ENCODE assay signal across 23 cellular contexts in genomic region chr1:111366256-111366655, GRCh38.
DNase-seq lines count a peak whose midpoint lies in the region; ATAC-seq, FAIRE-seq and TF ChIP-seq lines count a peak whose summit lies in the region.
"Had no signal": no experiment of that assay in that cellular context is flagged by ENCODE, and none has a peak within 500 bp of the region (broad histone marks: within the 10 kb centered on the region; RNA-seq: fewer than 3 reads in every experiment).

No MANE protein-coding gene starts in this region.

- no peak for ATAC-seq in GM18873 (IDR thresholded peaks at IDR 0.05; ENCODE audit: low FRiP score, unreplicated experiment)
- ATAC-seq: activated T-cell treated with anti-CD3 and anti-CD28 coated beads, Interleukin-2, amount 50 U/mL, for 72 hours; effector memory CD8-positive, alpha-beta T cell had no signal

- no peaks in the 10 kb centered on the region for H3K36me3 Mint-ChIP-seq in neural progenitor cell
- H3K36me3 Mint-ChIP-seq in CD4-positive, alpha-beta memory T cell, result no peaks in the 10 kb centered on the region
- H3K36me3 Mint-ChIP-seq: activated naive CD8-positive, alpha-beta T cell had no signal

- no peak overlapping the region for H3K4me3 ChIP-seq in fibroblast of lung (replicated peaks in 1 of 4; ENCODE audit: control extremely low read depth in 1 of 4, insufficient read depth in 1 of 4, low read depth in 3 of 4, low read length in 4 of 4)
- H3K4me3 ChIP-seq in neural progenitor cell, result no peak overlapping the region
- H3K4me3 ChIP-seq in CD4-positive, alpha-beta memory T cell (ENCODE audit: low read length in 2 of 2), result no peak overlapping the region
- H3K4me3 ChIP-seq in kidney (ENCODE audit: low read length in 2 of 2), result no peak overlapping the region
- H3K4me3 ChIP-seq: left ventricle myocardium inferior, SK-N-MC, suprapubic skin had no signal

- H3K4me2 ChIP-seq in fibroblast of lung (ENCODE audit: extremely low read depth, insufficient read depth, low read length), result no peak overlapping the region
- H3K4me2 ChIP-seq in neural progenitor cell, result no peak overlapping the region

- peaks cover 2% of the 10 kb centered on the region for H3K27me3 ChIP-seq in fibroblast of lung (ENCODE audit: control insufficient read depth, insufficient read depth, low read length)
- H3K27me3 ChIP-seq in neural progenitor cell, result no peaks in the 10 kb centered on the region
- no peaks in the 10 kb centered on the region for H3K27me3 ChIP-seq in CD4-positive, alpha-beta memory T cell (ENCODE audit: insufficient read depth, low read length)

- no peak overlapping the region for H3K27ac Mint-ChIP-seq in neural progenitor cell
- peak overlapping the region in 1 of 7 donors; percentile 8 for H3K27ac Mint-ChIP-seq in CD4-positive, alpha-beta memory T cell
- H3K27ac Mint-ChIP-seq: activated naive CD8-positive, alpha-beta T cell; activated T-cell treated with anti-CD3 and anti-CD28 coated beads, Interleukin-2, amount 50 U/mL, for 72 hours; effector memory CD8-positive, alpha-beta T cell had no signal

- H2AFZ ChIP-seq in fibroblast of lung (ENCODE audit: low read length), result no peak overlapping the region
- H2AFZ ChIP-seq in neural progenitor cell (replicated peaks), result peak overlapping the region; percentile 64
- H2AFZ ChIP-seq: parathyroid adenoma had no signal

- H3K27me3 Mint-ChIP-seq in neural progenitor cell (ENCODE audit: insufficient read depth, low read depth), result peaks cover 2% of the 10 kb centered on the region
- peaks cover 13 to 34% of the 10 kb centered on the region in 2 donors for H3K27me3 Mint-ChIP-seq in CD4-positive, alpha-beta memory T cell

- H3K4me3 Mint-ChIP-seq in neural progenitor cell, result no peak overlapping the region
- H3K4me3 Mint-ChIP-seq in CD4-positive, alpha-beta memory T cell, result no peak overlapping the region
- H3K4me3 Mint-ChIP-seq: activated naive CD8-positive, alpha-beta T cell; activated T-cell treated with anti-CD3 and anti-CD28 coated beads, Interleukin-2, amount 50 U/mL, for 72 hours; central memory CD8-positive, alpha-beta T cell; effector memory CD8-positive, alpha-beta T cell had no signal

- H3K79me2 ChIP-seq in fibroblast of lung (ENCODE audit: control insufficient read depth, insufficient read depth, low read length) (no peaks in the 10 kb centered on the region), neural progenitor cell (ENCODE audit: low read depth) (no peaks in the 10 kb centered on the region)
- H3K79me2 ChIP-seq: parathyroid adenoma had no signal

- H3K9ac ChIP-seq in fibroblast of lung (ENCODE audit: insufficient read depth, low read length) (no peak overlapping the region), neural progenitor cell (no peak overlapping the region), kidney (ENCODE audit: low read length in 2 of 2) (no peak overlapping the region)
- H3K9ac ChIP-seq: parathyroid adenoma had no signal

- no peaks in the 10 kb centered on the region for H3K36me3 ChIP-seq in fibroblast of lung (ENCODE audit: control insufficient read depth, insufficient read depth, low read length)
- H3K36me3 ChIP-seq in neural progenitor cell, result no peaks in the 10 kb centered on the region
- no peaks in the 10 kb centered on the region for H3K36me3 ChIP-seq in CD4-positive, alpha-beta memory T cell (ENCODE audit: insufficient read depth, low read length)
- H3K36me3 ChIP-seq in kidney (ENCODE audit: control insufficient read depth in 1 of 2, insufficient read depth in 2 of 2, low read length in 2 of 2), result no peaks in the 10 kb centered on the region
- H3K36me3 ChIP-seq: BE2C, left ventricle myocardium inferior, suprapubic skin had no signal

- H3K4me1 ChIP-seq in fibroblast of lung (ENCODE audit: control insufficient read depth, extremely low read depth, insufficient read depth, low read length), result no peaks in the 10 kb centered on the region
- peaks cover 25% of the 10 kb centered on the region for H3K4me1 ChIP-seq in neural progenitor cell
- H3K4me1 ChIP-seq in CD4-positive, alpha-beta memory T cell (ENCODE audit: insufficient read depth, low read length), result no peaks in the 10 kb centered on the region
- H3K4me1 ChIP-seq in kidney (ENCODE audit: control insufficient read depth in 1 of 2, insufficient read depth in 1 of 2, low read depth in 1 of 2, low read length in 2 of 2), result no peaks in the 10 kb centered on the region
- H3K4me1 ChIP-seq: BE2C, left ventricle myocardium inferior, parathyroid adenoma, suprapubic skin had no signal

- H4K20me1 ChIP-seq in fibroblast of lung (ENCODE audit: control insufficient read depth, extremely low read depth, insufficient read depth, low read length) (no peaks in the 10 kb centered on the region), neural progenitor cell (ENCODE audit: low read depth) (no peaks in the 10 kb centered on the region)

- no peak for FAIRE-seq in kidney (lab: Jason Lieb, UNC)
- FAIRE-seq: frontal cortex, small intestine, TTC549 had no signal

- H3K9me3 Mint-ChIP-seq in neural progenitor cell, result no peaks in the 10 kb centered on the region
- peaks cover 0 to 2% (median 0%) of the 10 kb centered on the region in 8 donors for H3K9me3 Mint-ChIP-seq in CD4-positive, alpha-beta memory T cell
- H3K9me3 Mint-ChIP-seq: activated T-cell treated with anti-CD3 and anti-CD28 coated beads, Interleukin-2, amount 50 U/mL, for 72 hours; central memory CD8-positive, alpha-beta T cell; effector memory CD8-positive, alpha-beta T cell had no signal

- no peaks in the 10 kb centered on the region for H3F3A ChIP-seq in neural progenitor cell (ENCODE audit: low read depth)

- intact Hi-C loops in CD4-positive, alpha-beta memory T cell (cut with micrococcal nuclease), result no loop called here
- intact Hi-C loops in kidney (cut with DNase I), result no loop called here

- CTCF ChIA-PET in CD4-positive, alpha-beta memory T cell (lab: Charles Lee; ENCODE audit: partially characterized antibody), result interaction anchor here (0.8 to 1.4 kb wide), 3 partner anchors 20 to 35 kb away, joined by 3 read pairs; no protein-coding TSS in a partner anchor

- H3K27ac ChIP-seq in fibroblast of lung (ENCODE audit: insufficient read depth, low read length), result no peak overlapping the region
- H3K27ac ChIP-seq in neural progenitor cell, result no peak overlapping the region
- H3K27ac ChIP-seq in CD4-positive, alpha-beta memory T cell (ENCODE audit: low read depth, low read length), result no peak overlapping the region
- no peak overlapping the region for H3K27ac ChIP-seq in kidney (ENCODE audit: low read depth in 2 of 2, low read length in 2 of 2)
- H3K27ac ChIP-seq: left ventricle myocardium inferior, parathyroid adenoma, SK-N-MC, suprapubic skin had no signal

- DNase-seq in ELR (ENCODE audit: low read depth), result peak; percentile 10
- DNase-seq in RPMI7951 (ENCODE audit: low read depth), result peak; percentile 6
- DNase-seq in fibroblast of lung (ENCODE audit: low read depth in 2 of 2), result peak; percentile 11 to 23
- DNase-seq in neural progenitor cell (ENCODE audit: low spot score), result no peak
- DNase-seq in CD4-positive, alpha-beta memory T cell, result no peak
- no peak for DNase-seq in kidney
- DNase-seq: activated T-cell treated with anti-CD3 and anti-CD28 coated beads, Interleukin-2, amount 50 U/mL, for 72 hours; BE2C; effector memory CD8-positive, alpha-beta T cell; GOT3; KG1; left ventricle myocardium inferior; NCI-H1048; NCI-H69; small intestine had no signal

- TF ChIP-seq CTCF in fibroblast of lung (conservative IDR thresholded peaks at IDR 0.05 in 1 of 2, IDR thresholded peaks at IDR 0.05 in 1 of 2; ENCODE audit: low read depth in 1 of 2, low read length in 2 of 2) (no peak), neural progenitor cell (IDR thresholded peaks at IDR 0.05) (no peak), kidney (IDR thresholded peaks at IDR 0.05; ENCODE audit: borderline replicate concordance, extremely low read depth, insufficient read depth) (no peak)

- H3K9me3 ChIP-seq in fibroblast of lung (ENCODE audit: control insufficient read depth, insufficient read depth, low read depth, low read length), result no peaks in the 10 kb centered on the region
- no peaks in the 10 kb centered on the region for H3K9me3 ChIP-seq in neural progenitor cell (ENCODE audit: low read depth)
- H3K9me3 ChIP-seq in CD4-positive, alpha-beta memory T cell (ENCODE audit: control insufficient read depth in 1 of 2, low read length in 2 of 2), result no peaks in the 10 kb centered on the region
- no peaks in the 10 kb centered on the region for H3K9me3 ChIP-seq in kidney (ENCODE audit: control insufficient read depth in 1 of 2, low read length in 2 of 2)
- H3K9me3 ChIP-seq: BE2C, left ventricle myocardium inferior, suprapubic skin had no signal

- POLR2A ChIA-PET in CD4-positive, alpha-beta memory T cell (lab: Charles Lee; ENCODE audit: partially characterized antibody), result no interaction called here

- H3K4me1 Mint-ChIP-seq in neural progenitor cell, result no peaks in the 10 kb centered on the region
- no peaks in the 10 kb centered on the region for H3K4me1 Mint-ChIP-seq in CD4-positive, alpha-beta memory T cell
- H3K4me1 Mint-ChIP-seq: central memory CD8-positive, alpha-beta T cell had no signal

Comparison
In these comparisons a context has a peak if more than half of its experiments do, and no peak if none do; other contexts are left out.
1. DNase-seq: peak in ELR (single experiment), RPMI7951 (single experiment) and fibroblast of lung (2 of 2); none in neural progenitor cell (single experiment), CD4-positive, alpha-beta memory T cell (0 of 5) and kidney (single experiment).